In the genomic region with DNA sequence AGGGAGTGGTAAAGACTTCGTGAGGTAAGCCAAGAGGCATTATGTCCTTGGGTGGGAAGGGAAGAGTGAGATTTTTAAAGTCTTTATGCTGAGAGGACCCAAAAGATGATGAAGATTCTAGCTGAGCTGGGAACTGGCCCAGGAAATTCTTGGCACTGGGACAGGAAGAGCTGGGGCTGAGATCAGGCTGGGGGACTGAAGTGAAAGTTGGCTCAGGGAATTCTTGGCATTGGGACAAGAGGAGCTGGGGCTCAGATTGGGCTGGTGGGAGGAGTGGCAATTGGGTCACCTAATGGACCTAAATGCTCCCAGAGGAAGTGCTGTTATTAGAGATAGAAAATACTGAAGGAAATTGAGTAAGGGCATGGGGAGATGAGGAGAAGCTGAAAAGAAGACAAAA, we compare ENCODE assay signal across 10 cellular contexts. TPM values are rescaled to one million over a fixed set of nuclear protein-coding genes. Genes with fewer than 3 reads are reported as not detected.
DNase-seq lines count a peak whose midpoint lies in the region; ATAC-seq, FAIRE-seq and TF ChIP-seq lines count a peak whose summit lies in the region.
"Had no signal": no experiment of that assay in that cellular context is flagged by ENCODE, and none has a peak within 500 bp of the region (broad histone marks: within the 10 kb centered on the region; RNA-seq: fewer than 3 reads in every experiment).

No MANE protein-coding gene starts in this region.

- no peak for FAIRE-seq in GM12892 (lab: Jason Lieb, UNC)

- no peak for TF ChIP-seq POLR2A in GM12892 (IDR thresholded peaks at IDR 0.05; ENCODE audit: low read depth, low read length)

- ATAC-seq in omental fat pad (ENCODE audit: low FRiP score): peak; percentile 50
- no peak for ATAC-seq in HG02938 (IDR thresholded peaks at IDR 0.05; ENCODE audit: unreplicated experiment)

- TF ChIP-seq CTCF in omental fat pad (IDR thresholded peaks at IDR 0.05): no peak

- DNase-seq in Ammon's horn (ENCODE audit: low spot score): peak; percentile 54
- peak; percentile 69 for DNase-seq in NCI-H226
- DNase-seq in fibroblast of gingiva (ENCODE audit: low read depth): peak; percentile 12
- no peak for DNase-seq in omental fat pad (ENCODE audit: low spot score)
- no peak for DNase-seq in NK-92 (lab: John Stamatoyannopoulos, UW; ENCODE audit: unreplicated experiment)
- DNase-seq in stimulated activated CD4-positive, alpha-beta T cell treated with anti-CD3 and anti-CD28 coated beads, Interleukin-4, amount 100 ng/mL, for 1 hour: no peak
- no peak for DNase-seq in GM12892 (ENCODE audit: insufficient read length)
- DNase-seq: CD4-positive, CD25-positive, alpha-beta regulatory T cell; NCI-H1417 treated with DMSO at 0.1 percent for 48 hours had no signal

RNA-seq across cellular contexts. Expression of a gene that starts 8.9 kb away (rescaled TPM):
- total RNA-seq in omental fat pad: 1 to 10 TPM in 3 of 4 donors, under 1 TPM in 1; 0.94 to 6.9 (median 4.1) TPM
- not detected for polyA plus RNA-seq in GM12892 (2012; ENCODE audit: missing spikeins)
- total RNA-seq: CD4-positive, CD25-positive, alpha-beta regulatory T cell had no signal
- polyA plus RNA-seq: CD4-positive, CD25-positive, alpha-beta regulatory T cell had no signal

Comparison
In these comparisons a context has a peak if more than half of its experiments do, and no peak if none do; other contexts are left out.
1. DNase-seq: peak in Ammon's horn (single experiment), NCI-H226 (single experiment) and fibroblast of gingiva (single experiment); none in omental fat pad (single experiment), NK-92 (single experiment), stimulated activated CD4-positive, alpha-beta T cell treated with anti-CD3 and anti-CD28 coated beads, Interleukin-4, amount 100 ng/mL, for 1 hour (single experiment) and GM12892 (single experiment).